ENCODE assay signal across 21 cellular contexts in genomic region chr2:227933891-227934290, GRCh38.
DNase-seq lines count a peak whose midpoint lies in the region; ATAC-seq and TF ChIP-seq lines count a peak whose summit lies in the region.
"Had no signal": no experiment of that assay in that cellular context is flagged by ENCODE, and none has a peak within 500 bp of the region (broad histone marks: within the 10 kb centered on the region; RNA-seq: fewer than 3 reads in every experiment).

No MANE protein-coding gene starts in this region.

- H3K4me3 ChIP-seq in GM23338 (no peak overlapping the region), neuronal stem cell (ENCODE audit: low read length in 2 of 2) (no peak overlapping the region), Caco-2 (ENCODE audit: low read depth, low read length) (no peak overlapping the region)
- H3K4me3 ChIP-seq: BLaER1, PC-9, SJCRH30 had no signal

- H3K23ac ChIP-seq in neuronal stem cell (ENCODE audit: low read depth, low read length, poor library complexity), result no peak overlapping the region

- no peak overlapping the region for H3K9ac ChIP-seq in neuronal stem cell (ENCODE audit: low read depth, low read length, poor library complexity)
- H3K9ac ChIP-seq: BLaER1, KMS-11 had no signal

- H2AK5ac ChIP-seq in neuronal stem cell (ENCODE audit: low read depth, low read length), result no peak overlapping the region

- peaks cover 8% of the 10 kb centered on the region; the same call in 2 of the 3 replicates for H3K9me3 Mint-ChIP-seq in GM23338
- no peaks in the 10 kb centered on the region for H3K9me3 Mint-ChIP-seq in Caco-2 (ENCODE audit: unreplicated experiment)

- H4K91ac ChIP-seq in neuronal stem cell (ENCODE audit: low read depth, low read length, poor library complexity), result no peak overlapping the region

- ATAC-seq in GM23338 (peak; percentile 50; the same call in 2 of the 3 replicates), GM21515 (IDR thresholded peaks at IDR 0.05; ENCODE audit: unreplicated experiment) (no peak)
- ATAC-seq: T-helper 17 cell had no signal

- H3K79me2 ChIP-seq in GM23338 (replicated peaks; ENCODE audit: insufficient read depth), result no peaks in the 10 kb centered on the region

- H3K36me3 Mint-ChIP-seq in GM23338 (ENCODE audit: low read depth) (no peaks in the 10 kb centered on the region), Caco-2 (ENCODE audit: insufficient read depth, unreplicated experiment) (no peaks in the 10 kb centered on the region)
- H3K36me3 Mint-ChIP-seq: CD4-positive, alpha-beta memory T cell had no signal

- H3K27ac ChIP-seq in GM23338 (ENCODE audit: low read depth), result no peak overlapping the region
- no peak overlapping the region for H3K27ac ChIP-seq in neuronal stem cell (replicated peaks; ENCODE audit: low read length)
- H3K27ac ChIP-seq: BLaER1, HL-60, KMS-11, PC-9, RWPE1, SJCRH30 had no signal

- H4K8ac ChIP-seq in neuronal stem cell (ENCODE audit: low read depth, low read length), result no peak overlapping the region

- H3K4me2 ChIP-seq in GM23338, result no peak overlapping the region
- no peak overlapping the region for H3K4me2 ChIP-seq in neuronal stem cell (ENCODE audit: insufficient read depth, low read length, poor library complexity, severe bottlenecking)
- H3K4me2 ChIP-seq: BLaER1, PC-9 had no signal

- no peak overlapping the region for H2BK120ac ChIP-seq in neuronal stem cell (ENCODE audit: low read depth, low read length)

- no peaks in the 10 kb centered on the region for H3K9me2 ChIP-seq in GM23338 (ENCODE audit: insufficient read depth)

- H3K36me3 ChIP-seq in GM23338 (ENCODE audit: insufficient read depth) (no peaks in the 10 kb centered on the region), neuronal stem cell (replicated peaks in 1 of 2; ENCODE audit: control insufficient read depth in 2 of 2, insufficient read depth in 2 of 2, low read length in 2 of 2) (no peaks in the 10 kb centered on the region), Caco-2 (ENCODE audit: control insufficient read depth, insufficient read depth, low read length) (no peaks in the 10 kb centered on the region)
- H3K36me3 ChIP-seq: BLaER1, SJCRH30 had no signal

- no peak overlapping the region for H3K4ac ChIP-seq in neuronal stem cell (ENCODE audit: low read length)

- WGBS in neuronal stem cell (ENCODE audit: extremely low coverage in 2 of 2, insufficient read length in 2 of 2, insufficient replicate concordance in 1 of 2), 2 donors, result no CpG with 5 or more reads among the region's 1 CpG

- H2AFZ ChIP-seq in GM23338 (no peak overlapping the region), neuronal stem cell (ENCODE audit: low read length) (no peak overlapping the region)
- H2AFZ ChIP-seq: PC-9 had no signal

- no peaks in the 10 kb centered on the region for H4K20me1 ChIP-seq in GM23338 (replicated peaks; ENCODE audit: insufficient read depth)
- H4K20me1 ChIP-seq: BLaER1 had no signal

- no peak overlapping the region for H3K14ac ChIP-seq in neuronal stem cell (ENCODE audit: low read length)

- H3F3A ChIP-seq in GM23338 (replicated peaks; ENCODE audit: low read depth), result no peaks in the 10 kb centered on the region

- TF ChIP-seq CTCF in GM23338 (conservative IDR thresholded peaks at IDR 0.05; ENCODE audit: low read depth in 2 of 2), result no peak
- TF ChIP-seq CTCF in Caco-2 (IDR thresholded peaks at IDR 0.05; ENCODE audit: insufficient read depth in 1 of 2, low read depth in 1 of 2, low read length in 1 of 2, severe bottlenecking in 1 of 2, unreplicated experiment in 1 of 2), result no peak

- peaks cover 3% of the 10 kb centered on the region; the same call in 1 of the 3 replicates for H3K4me1 Mint-ChIP-seq in GM23338
- peaks cover 7% of the 10 kb centered on the region for H3K4me1 Mint-ChIP-seq in Caco-2 (ENCODE audit: low read depth, unreplicated experiment)
- H3K4me1 Mint-ChIP-seq: CD4-positive, alpha-beta memory T cell; T-helper 17 cell had no signal

- H3K9me3 ChIP-seq in neuronal stem cell (replicated peaks in 1 of 2; ENCODE audit: control insufficient read depth in 2 of 2, insufficient read depth in 1 of 2, low read depth in 1 of 2, low read length in 2 of 2) (no peaks in the 10 kb centered on the region), Caco-2 (no peaks in the 10 kb centered on the region)
- H3K9me3 ChIP-seq: BLaER1, SJCRH30 had no signal

- no peak overlapping the region for H2BK15ac ChIP-seq in neuronal stem cell (ENCODE audit: low read length)

- H3K79me1 ChIP-seq in neuronal stem cell (ENCODE audit: low read depth, low read length), result no peaks in the 10 kb centered on the region

- H3K27me3 ChIP-seq in GM23338 (ENCODE audit: insufficient read depth) (no peaks in the 10 kb centered on the region), neuronal stem cell (ENCODE audit: control insufficient read depth in 3 of 3, insufficient read depth in 3 of 3, low read depth in 1 of 3, low read length in 3 of 3) (no peaks in the 10 kb centered on the region), Caco-2 (replicated peaks; ENCODE audit: control insufficient read depth, insufficient read depth, low read length) (no peaks in the 10 kb centered on the region)
- H3K27me3 ChIP-seq: BLaER1, SJCRH30 had no signal

- DNase-seq in NCI-H1436 (lab: John Stamatoyannopoulos, UW) (peak; percentile 7), NCI-H1436 treated with DMSO at 0.1 percent for 48 hours (lab: John Stamatoyannopoulos, UW) (no peak), GM23338 (ENCODE audit: low spot score) (no peak), SK-MEL-5 (ENCODE audit: low read depth, low spot score) (peak; percentile 68), neuronal stem cell (ENCODE audit: low spot score) (peak; percentile 9), Caco-2 (no peak), AG20443 (ENCODE audit: low spot score) (no peak)
- DNase-seq: CD4-positive, alpha-beta memory T cell; DMS79 treated with DMSO at 0.1 percent for 48 hours; HCEC 1CT; MV-4-11; NCI-H2171 treated with DMSO at 0.1 percent for 48 hours; NCI-H748 treated with DMSO at 0.1 percent for 48 hours; PC-9; SJCRH30; T-helper 17 cell had no signal

- H3K4me1 ChIP-seq in GM23338 (ENCODE audit: insufficient read depth) (peaks cover 8% of the 10 kb centered on the region), neuronal stem cell (ENCODE audit: control insufficient read depth in 2 of 2, insufficient read depth in 1 of 2, low read depth in 1 of 2, low read length in 2 of 2) (no peaks in the 10 kb centered on the region), Caco-2 (no peaks in the 10 kb centered on the region)
- H3K4me1 ChIP-seq: BLaER1, SJCRH30 had no signal

- H3K27me3 Mint-ChIP-seq in GM23338 (ENCODE audit: insufficient read depth, low read depth, poor library complexity) (peaks cover 1% of the 10 kb centered on the region), Caco-2 (ENCODE audit: insufficient read depth, unreplicated experiment) (no peaks in the 10 kb centered on the region)

- CTCF ChIA-PET in Caco-2 (lab: Charles Lee), result no interaction called here

- intact Hi-C loops in Caco-2 (cut with micrococcal nuclease; ENCODE audit: unreplicated experiment), result loop anchor here (5.0 to 10.0 kb wide), 2 partner anchors 103 to 241 kb away; no protein-coding TSS in a partner anchor

- H3K27ac Mint-ChIP-seq in GM23338, result no peak overlapping the region
- no peak overlapping the region for H3K27ac Mint-ChIP-seq in Caco-2 (ENCODE audit: unreplicated experiment)
- H3K27ac Mint-ChIP-seq: CD4-positive, alpha-beta memory T cell; T-helper 17 cell had no signal

- H2BK5ac ChIP-seq in neuronal stem cell (ENCODE audit: low read length), result no peak overlapping the region

- no peak overlapping the region for H2BK12ac ChIP-seq in neuronal stem cell (ENCODE audit: low read length)

- H3K4me3 Mint-ChIP-seq in GM23338, result no peak overlapping the region
- no peak overlapping the region for H3K4me3 Mint-ChIP-seq in Caco-2 (ENCODE audit: unreplicated experiment)
- H3K4me3 Mint-ChIP-seq: CD4-positive, alpha-beta memory T cell; T-helper 17 cell had no signal

- in situ Hi-C loops in SK-MEL-5 (cut with HindIII; ENCODE audit: low pct_unique_long_range_greater_than_20kb, low sequenced_read_pairs), result no loop called here

- POLR2A ChIA-PET in Caco-2 (lab: Charles Lee), result no interaction called here

- H3K18ac ChIP-seq in neuronal stem cell (ENCODE audit: low read length), result no peak overlapping the region

- BruUV-seq in Caco-2 (replicated peaks; lab: Mats Ljungman, UMichigan), result no TSS peak

TF ChIP-seq in GM23338, 12 proteins besides CTCF, POLR2A, EP300 and RAD21 (continues in another document):
- TF ChIP-seq ZNF114 (CRISPR knock-in tag; IDR thresholded peaks at IDR 0.05) (no peak), CREB1 (CRISPR knock-in tag; IDR thresholded peaks at IDR 0.05; ENCODE audit: low read depth) (no peak), POLR2AphosphoS5 (IDR thresholded peaks at IDR 0.05; ENCODE audit: low read depth) (no peak), ZNF331 (CRISPR knock-in tag; IDR thresholded peaks at IDR 0.05; ENCODE audit: low read depth) (no peak), STAT1 (IDR thresholded peaks at IDR 0.05; ENCODE audit: unreplicated experiment) (no peak), REST (IDR thresholded peaks at IDR 0.05; ENCODE audit: unreplicated experiment) (no peak)

Comparison
In these comparisons a context has a peak if more than half of its experiments do, and no peak if none do; other contexts are left out.
1. DNase-seq: peak in NCI-H1436 (single experiment), SK-MEL-5 (single experiment) and neuronal stem cell (single experiment); none in NCI-H1436 treated with DMSO at 0.1 percent for 48 hours (single experiment), GM23338 (single experiment), Caco-2 (0 of 2) and AG20443 (single experiment).